Comparison of ENCODE assay signal across 11 cellular contexts in genomic region chr2:232521524-232521923, GRCh38. TPM values are rescaled to one million over a fixed set of nuclear protein-coding genes. Genes with fewer than 3 reads are reported as not detected.
DNase-seq lines count a peak whose midpoint lies in the region; ATAC-seq and TF ChIP-seq lines count a peak whose summit lies in the region.
"Had no signal": no experiment of that assay in that cellular context is flagged by ENCODE, and none has a peak within 500 bp of the region (broad histone marks: within the 10 kb centered on the region; RNA-seq: fewer than 3 reads in every experiment).

No MANE protein-coding gene starts in this region.

- CTCF ChIA-PET in WTC11 (lab: Charles Lee) = interaction anchor here (0.5 to 6.5 kb wide), 30 partner anchors 11 to 755 kb away, joined by 3 to 104 read pairs (median 8); partner anchors contain the start of genes CHRNG and ECEL1

- H3K4me1 Mint-ChIP-seq in activated T-cell treated with anti-CD3 and anti-CD28 coated beads, Interleukin-2, amount 50 U/mL, for 24 hours (ENCODE audit: low read depth) = peaks cover 9% of the 10 kb centered on the region
- H3K4me1 Mint-ChIP-seq in WTC11 (peaks cover 6% of the 10 kb centered on the region; the same call in 1 of the 2 replicates), immature natural killer cell (peaks cover 0 to 8% of the 10 kb centered on the region in 2 donors)
- peaks cover 13 to 25% of the 10 kb centered on the region in 2 donors for H3K4me1 Mint-ChIP-seq in stimulated activated naive B cell treated with anti-CD40 and anti-IgM and Interleukin-4, amounts not matched to agents 10 μg/mL and 1 μg/mL and 100 μg/mL, for 72 hours

- no peaks in the 10 kb centered on the region for H3K9me3 Mint-ChIP-seq in activated T-cell treated with anti-CD3 and anti-CD28 coated beads, Interleukin-2, amount 50 U/mL, for 24 hours
- H3K9me3 Mint-ChIP-seq in WTC11 (no peaks in the 10 kb centered on the region), immature natural killer cell (no peaks in the 10 kb centered on the region)
- no peaks in the 10 kb centered on the region for H3K9me3 Mint-ChIP-seq in stimulated activated naive B cell treated with anti-CD40 and anti-IgM and Interleukin-4, amounts not matched to agents 10 μg/mL and 1 μg/mL and 100 μg/mL, for 72 hours

- peaks cover 53% of the 10 kb centered on the region for H3K27me3 Mint-ChIP-seq in activated T-cell treated with anti-CD3 and anti-CD28 coated beads, Interleukin-2, amount 50 U/mL, for 24 hours
- peaks cover 38% of the 10 kb centered on the region for H3K27me3 Mint-ChIP-seq in WTC11 (ENCODE audit: low read depth)
- H3K27me3 Mint-ChIP-seq in immature natural killer cell (ENCODE audit: low read depth in 3 of 3) = peaks cover 8 to 14% (median 9%) of the 10 kb centered on the region in 3 donors
- H3K27me3 Mint-ChIP-seq in stimulated activated naive B cell treated with anti-CD40 and anti-IgM and Interleukin-4, amounts not matched to agents 10 μg/mL and 1 μg/mL and 100 μg/mL, for 72 hours = peaks cover 57 to 64% of the 10 kb centered on the region in 2 donors

- POLR2A ChIA-PET in WTC11 (lab: Charles Lee) = interaction anchor here (0.6 kb wide), 1 partner anchor 75 kb away, joined by 3 read pairs; no protein-coding TSS in a partner anchor

- no peak for ATAC-seq in WTC11
- no peak for ATAC-seq in stimulated activated naive B cell treated with anti-CD40 and anti-IgM and Interleukin-4, amounts not matched to agents 10 μg/mL and 1 μg/mL and 100 μg/mL, for 72 hours (replicated peaks)

- no peak for TF ChIP-seq CTCF in WTC11 (IDR thresholded peaks at IDR 0.05)

- H3K4me3 Mint-ChIP-seq in activated T-cell treated with anti-CD3 and anti-CD28 coated beads, Interleukin-2, amount 50 U/mL, for 24 hours = peak overlapping the region; percentile 10
- peak overlapping the region; percentile 53 for H3K4me3 Mint-ChIP-seq in WTC11
- H3K4me3 Mint-ChIP-seq in immature natural killer cell = peak overlapping the region; percentile 45 to 69 (median 60)
- peak overlapping the region; percentile 61 to 69 for H3K4me3 Mint-ChIP-seq in stimulated activated naive B cell treated with anti-CD40 and anti-IgM and Interleukin-4, amounts not matched to agents 10 μg/mL and 1 μg/mL and 100 μg/mL, for 72 hours

- no peaks in the 10 kb centered on the region for H3K36me3 Mint-ChIP-seq in activated T-cell treated with anti-CD3 and anti-CD28 coated beads, Interleukin-2, amount 50 U/mL, for 24 hours (ENCODE audit: low read depth)
- H3K36me3 Mint-ChIP-seq in WTC11 = no peaks in the 10 kb centered on the region
- peaks cover 0 to 3% (median 0%) of the 10 kb centered on the region in 3 donors for H3K36me3 Mint-ChIP-seq in immature natural killer cell
- H3K36me3 Mint-ChIP-seq in stimulated activated naive B cell treated with anti-CD40 and anti-IgM and Interleukin-4, amounts not matched to agents 10 μg/mL and 1 μg/mL and 100 μg/mL, for 72 hours = no peaks in the 10 kb centered on the region

- DNase-seq in activated T-cell treated with anti-CD3 and anti-CD28 coated beads, Interleukin-2, amount 50 U/mL, for 24 hours = no peak
- DNase-seq in activated T-cell treated with anti-CD3 and anti-CD28 coated beads, Interleukin-2, amount 50 U/mL, for 48 hours = no peak
- DNase-seq in WTC11 (ENCODE audit: low spot score) = no peak
- DNase-seq in immature natural killer cell = no peak
- DNase-seq in stimulated activated naive B cell treated with anti-CD40 and anti-IgM and Interleukin-4, amounts not matched to agents 10 μg/mL and 1 μg/mL and 100 μg/mL, for 72 hours = no peak
- no peak for DNase-seq in NCI-H526 (lab: John Stamatoyannopoulos, UW)
- no peak for DNase-seq in GM19240 (ENCODE audit: insufficient read length, low spot score)
- DNase-seq in NCI-H524 treated with DMSO at 0.1 percent for 48 hours (lab: John Stamatoyannopoulos, UW) = no peak

- H3K27ac Mint-ChIP-seq in activated T-cell treated with anti-CD3 and anti-CD28 coated beads, Interleukin-2, amount 50 U/mL, for 24 hours = no peak overlapping the region
- no peak overlapping the region for H3K27ac Mint-ChIP-seq in WTC11
- H3K27ac Mint-ChIP-seq in immature natural killer cell = no peak overlapping the region
- peak overlapping the region; percentile 87 for H3K27ac Mint-ChIP-seq in stimulated activated naive B cell treated with anti-CD40 and anti-IgM and Interleukin-4, amounts not matched to agents 10 μg/mL and 1 μg/mL and 100 μg/mL, for 72 hours

TF ChIP-seq in WTC11, 78 proteins besides CTCF, POLR2A, EP300 and RAD21:
- TF ChIP-seq ZNF423 (CRISPR knock-in tag; IDR thresholded peaks at IDR 0.05) (no peak), PRDM15 (CRISPR knock-in tag; IDR thresholded peaks at IDR 0.05) (no peak), ZBTB21 (CRISPR knock-in tag; IDR thresholded peaks at IDR 0.05; ENCODE audit: borderline replicate concordance) (no peak), MAX (CRISPR knock-in tag; IDR thresholded peaks at IDR 0.05) (0 out of 2 replicates have a peak, but pooled peaks have one; percentile 14), ERG (CRISPR knock-in tag; IDR thresholded peaks at IDR 0.05) (no peak), STAT6 (CRISPR knock-in tag; conservative IDR thresholded peaks at IDR 0.05; ENCODE audit: low read depth) (no peak), TEAD1 (CRISPR knock-in tag; IDR thresholded peaks at IDR 0.05) (no peak)

RNA-seq across cellular contexts. Expression of gene PRSS56, which starts 1.3 kb away (rescaled TPM):
- total RNA-seq in WTC11 (2021) = not detected in 3 replicates
- not detected for polyA plus RNA-seq in immature natural killer cell
- total RNA-seq: H4, hepatocyte, OCI-LY7 had no signal
- polyA plus RNA-seq: hepatocyte had no signal

RNA-seq across cellular contexts. Expression of gene CHRND, which starts 4.4 kb away (rescaled TPM):
- total RNA-seq in WTC11 (2021) = 0.07 to 0.11 TPM in 2 of 3 replicates, not detected in the other
- polyA plus RNA-seq in immature natural killer cell = not detected
- total RNA-seq: H4, hepatocyte, OCI-LY7 had no signal
- polyA plus RNA-seq: hepatocyte had no signal

RNA-seq across cellular contexts. Expression of gene CHRNG, which starts 18.0 kb away (rescaled TPM):
- 0.20 TPM in 1 of 3 replicates, not detected in the others for total RNA-seq in WTC11 (2021)
- not detected for polyA plus RNA-seq in immature natural killer cell
- total RNA-seq: H4, hepatocyte, OCI-LY7 had no signal
- polyA plus RNA-seq: hepatocyte had no signal

RNA-seq across cellular contexts. Expression of gene TIGD1, which starts 28.8 kb away (rescaled TPM):
- 5.2 to 9.0 TPM (median 6.1 TPM) in 3 replicates for total RNA-seq in WTC11 (2021)
- 1 to 10 TPM; 1.3 to 6.2 (median 2.7) TPM for polyA plus RNA-seq in immature natural killer cell

RNA-seq across cellular contexts. Expression of gene EIF4E2, which starts 29.0 kb away (rescaled TPM):
- total RNA-seq in WTC11 (2021) = 90.6 to 97.8 TPM (median 95.9 TPM) in 3 replicates
- polyA plus RNA-seq in immature natural killer cell = 10 to 100 TPM; 60.5 to 82.0 (median 80.3) TPM

Comparison
In these comparisons a context has a peak if more than half of its experiments do, and no peak if none do; other contexts are left out.
1. H3K4me3 Mint-ChIP-seq: peak in every context shown above with its lines; median percentile 65 in stimulated activated naive B cell treated with anti-CD40 and anti-IgM and Interleukin-4, amounts not matched to agents 10 μg/mL and 1 μg/mL and 100 μg/mL, for 72 hours; 60 in immature natural killer cell; 53 in WTC11; 10 in activated T-cell treated with anti-CD3 and anti-CD28 coated beads, Interleukin-2, amount 50 U/mL, for 24 hours.